Comparison of ENCODE assay signal across 8 cellular contexts in the genomic region with DNA sequence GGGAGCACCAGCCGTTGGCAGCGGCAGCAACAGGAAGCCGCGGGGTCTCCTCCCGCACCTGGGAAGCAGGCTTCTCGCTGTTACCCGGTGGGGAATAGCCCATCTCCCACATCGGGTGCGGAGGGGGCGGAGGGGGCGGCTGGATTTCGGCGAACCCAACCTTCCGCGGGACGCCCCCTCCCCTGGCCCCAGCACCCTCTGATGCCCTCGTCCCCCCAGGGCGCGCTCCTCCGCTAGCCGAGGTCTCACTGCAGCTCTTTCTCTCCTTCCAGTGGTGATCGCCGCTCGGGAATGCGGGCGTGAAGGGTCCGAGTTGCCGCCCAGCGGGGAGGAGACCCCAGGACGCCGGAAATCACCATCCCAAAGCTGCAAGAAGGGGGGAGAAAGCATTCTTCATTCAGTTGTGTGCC. TPM values are rescaled to one million over a fixed set of nuclear protein-coding genes. Genes with fewer than 3 reads are reported as not detected.
DNase-seq lines count a peak whose midpoint lies in the region; ATAC-seq and TF ChIP-seq lines count a peak whose summit lies in the region.

No MANE protein-coding gene starts in this region.

- H3K27ac ChIP-seq in naive thymus-derived CD4-positive, alpha-beta T cell (ENCODE audit: low read depth, low read length), result peak overlapping the region; percentile 56

- H3K4me1 Mint-ChIP-seq in activated naive CD4-positive, alpha-beta T cell treated with anti-CD3 and anti-CD28 coated beads, Interleukin-2, amount 10 ng/mL, durations not matched to agents 7 days and 5 days, result peaks cover 21% of the 10 kb centered on the region
- H3K4me1 Mint-ChIP-seq in endothelial cell (ENCODE audit: unreplicated experiment), result peaks cover 15% of the 10 kb centered on the region
- H3K4me1 Mint-ChIP-seq in naive thymus-derived CD4-positive, alpha-beta T cell, result peaks cover 5 to 19% (median 14%) of the 10 kb centered on the region in 7 donors

- intact Hi-C loops in naive thymus-derived CD4-positive, alpha-beta T cell (cut with micrococcal nuclease), result loop anchor here (1.0 to 10.0 kb wide), 9 partner anchors 58 to 1550 kb away; partner anchors contain the start of genes CGRRF1 (in 1 of the 2), CNIH1 (in 1 of the 2), GMFB (in 1 of the 2) and MAPK1IP1L (in 1 of the 2)

- peak overlapping the region; percentile 56 for H3K4me3 ChIP-seq in naive thymus-derived CD4-positive, alpha-beta T cell (ENCODE audit: low read length)

- no peaks in the 10 kb centered on the region for H3K36me3 ChIP-seq in naive thymus-derived CD4-positive, alpha-beta T cell (ENCODE audit: control insufficient read depth in 2 of 3, insufficient read depth in 3 of 3, low read length in 3 of 3)

- H3K4me3 Mint-ChIP-seq in activated naive CD4-positive, alpha-beta T cell treated with anti-CD3 and anti-CD28 coated beads, Interleukin-2, amount 10 ng/mL, durations not matched to agents 7 days and 5 days, result peak overlapping the region; percentile 89
- peak overlapping the region; percentile 97 for H3K4me3 Mint-ChIP-seq in endothelial cell (ENCODE audit: unreplicated experiment)
- H3K4me3 Mint-ChIP-seq in naive thymus-derived CD4-positive, alpha-beta T cell, result peak overlapping the region; percentile 91 to 97 (median 94)

- H3K4me1 ChIP-seq in naive thymus-derived CD4-positive, alpha-beta T cell (ENCODE audit: control insufficient read depth in 2 of 2, insufficient read depth in 2 of 2, low read length in 2 of 2), result peaks cover 9 to 11% of the 10 kb centered on the region in 2 donors

- no peak for DNase-seq in activated naive CD4-positive, alpha-beta T cell treated with anti-CD3 and anti-CD28 coated beads, Interleukin-2, amount 10 ng/mL, durations not matched to agents 7 days and 5 days
- no peak for DNase-seq in activated naive CD4-positive, alpha-beta T cell (lab: John Stamatoyannopoulos, UW)
- peak; percentile 49 for DNase-seq in RKO (ENCODE audit: low spot score)
- peak; percentile 46 for DNase-seq in endothelial cell (ENCODE audit: low spot score)
- DNase-seq in naive thymus-derived CD4-positive, alpha-beta T cell, result peak in 2 of 9 donors; percentile 15 to 45
- no peak for DNase-seq in SKM-1 treated with dmso at 0.1 percent for 144 hours (lab: John Stamatoyannopoulos, UW; ENCODE audit: unreplicated experiment)

- peaks cover 4% of the 10 kb centered on the region for H3K9me3 Mint-ChIP-seq in activated naive CD4-positive, alpha-beta T cell treated with anti-CD3 and anti-CD28 coated beads, Interleukin-2, amount 10 ng/mL, durations not matched to agents 7 days and 5 days
- no peaks in the 10 kb centered on the region for H3K9me3 Mint-ChIP-seq in endothelial cell (ENCODE audit: unreplicated experiment)
- peaks cover 0 to 6% (median 4%) of the 10 kb centered on the region in 11 donors for H3K9me3 Mint-ChIP-seq in naive thymus-derived CD4-positive, alpha-beta T cell

- peak overlapping the region; percentile 49 for H3K27ac Mint-ChIP-seq in activated naive CD4-positive, alpha-beta T cell treated with anti-CD3 and anti-CD28 coated beads, Interleukin-2, amount 10 ng/mL, durations not matched to agents 7 days and 5 days
- H3K27ac Mint-ChIP-seq in endothelial cell (ENCODE audit: unreplicated experiment), result peak overlapping the region; percentile 70
- H3K27ac Mint-ChIP-seq in naive thymus-derived CD4-positive, alpha-beta T cell, result peak overlapping the region in 5 of 9 donors; percentile 51 to 92 (median 82)

- peaks cover 0 to 12% of the 10 kb centered on the region in 2 donors for H3K27me3 ChIP-seq in naive thymus-derived CD4-positive, alpha-beta T cell (ENCODE audit: control insufficient read depth in 2 of 2, insufficient read depth in 2 of 2, low read length in 2 of 2)

- POLR2A ChIA-PET in naive thymus-derived CD4-positive, alpha-beta T cell (lab: Charles Lee), result interaction anchor here (1.1 to 2.1 kb wide), 3 partner anchors 64 to 207 kb away, joined by 3 to 12 read pairs (median 3); no protein-coding TSS in a partner anchor

- no peaks in the 10 kb centered on the region for H3K36me3 Mint-ChIP-seq in activated naive CD4-positive, alpha-beta T cell treated with anti-CD3 and anti-CD28 coated beads, Interleukin-2, amount 10 ng/mL, durations not matched to agents 7 days and 5 days
- peaks cover 4% of the 10 kb centered on the region for H3K36me3 Mint-ChIP-seq in endothelial cell (ENCODE audit: low read depth, unreplicated experiment)
- H3K36me3 Mint-ChIP-seq in naive thymus-derived CD4-positive, alpha-beta T cell, result peaks cover 0 to 5% (median 4%) of the 10 kb centered on the region in 5 donors

- peaks cover 49% of the 10 kb centered on the region for H3K27me3 Mint-ChIP-seq in activated naive CD4-positive, alpha-beta T cell treated with anti-CD3 and anti-CD28 coated beads, Interleukin-2, amount 10 ng/mL, durations not matched to agents 7 days and 5 days
- peaks cover 8% of the 10 kb centered on the region for H3K27me3 Mint-ChIP-seq in endothelial cell (ENCODE audit: unreplicated experiment)
- H3K27me3 Mint-ChIP-seq in naive thymus-derived CD4-positive, alpha-beta T cell, result peaks cover 4 to 48% (median 12%) of the 10 kb centered on the region in 5 donors

- peaks cover 0 to 1% (median 0%) of the 10 kb centered on the region in 3 experiments for H3K9me3 ChIP-seq in naive thymus-derived CD4-positive, alpha-beta T cell (ENCODE audit: control insufficient read depth in 2 of 3, low read length in 3 of 3)

- ATAC-seq in naive thymus-derived CD4-positive, alpha-beta T cell, result no peak
- ATAC-seq in HG03342 (IDR thresholded peaks at IDR 0.05; ENCODE audit: unreplicated experiment) (no peak), GM21526 (IDR thresholded peaks at IDR 0.05; ENCODE audit: low FRiP score, unreplicated experiment) (no peak)

- CTCF ChIA-PET in activated naive CD4-positive, alpha-beta T cell treated with anti-CD3 and anti-CD28 coated beads, Interleukin-2, amount 10 ng/mL, durations not matched to agents 7 days and 5 days (lab: Charles Lee), result interaction anchor here (0.7 to 8.2 kb wide), 15 partner anchors 60 to 623 kb away, joined by 3 to 221 read pairs (median 4); no protein-coding TSS in a partner anchor
- CTCF ChIA-PET in naive thymus-derived CD4-positive, alpha-beta T cell (lab: Charles Lee), result interaction anchor here (8.1 kb wide), 1 partner anchor 208 kb away, joined by 113 read pairs; no protein-coding TSS in a partner anchor

- no peak for TF ChIP-seq CTCF in endothelial cell (IDR thresholded peaks at IDR 0.05; ENCODE audit: unreplicated experiment)

RNA-seq across cellular contexts. Expression of gene SAMD4A, which starts 0.3 kb away (rescaled TPM):
- total RNA-seq in endothelial cell (ENCODE audit: unreplicated experiment), result 9.2 TPM
- 1 to 10 TPM in 3 of 5 experiments, under 1 TPM in 2; 0.73 to 5.7 (median 1.7) TPM for total RNA-seq in naive thymus-derived CD4-positive, alpha-beta T cell
- not detected for polyA plus RNA-seq in naive thymus-derived CD4-positive, alpha-beta T cell

RNA-seq across cellular contexts. Expression of gene CGRRF1, which starts 57.5 kb away (rescaled TPM):
- 31.1 TPM for total RNA-seq in endothelial cell (ENCODE audit: unreplicated experiment)
- 10 to 100 TPM; 11.2 to 24.1 (median 17.3) TPM for total RNA-seq in naive thymus-derived CD4-positive, alpha-beta T cell
- 10 to 100 TPM; 17.9 to 23.4 TPM for polyA plus RNA-seq in naive thymus-derived CD4-positive, alpha-beta T cell

Comparison
In these comparisons a context has a peak if more than half of its experiments do, and no peak if none do; other contexts are left out.
1. DNase-seq: peak in RKO (single experiment) and endothelial cell (single experiment); none in activated naive CD4-positive, alpha-beta T cell treated with anti-CD3 and anti-CD28 coated beads, Interleukin-2, amount 10 ng/mL, durations not matched to agents 7 days and 5 days (single experiment), activated naive CD4-positive, alpha-beta T cell (0 of 4) and SKM-1 treated with dmso at 0.1 percent for 144 hours (single experiment).
2. Peak in every context shown above with its lines, with median percentiles within 50 percentile points of each other: H3K27ac Mint-ChIP-seq and H3K4me3 Mint-ChIP-seq.